In the genomic region with DNA sequence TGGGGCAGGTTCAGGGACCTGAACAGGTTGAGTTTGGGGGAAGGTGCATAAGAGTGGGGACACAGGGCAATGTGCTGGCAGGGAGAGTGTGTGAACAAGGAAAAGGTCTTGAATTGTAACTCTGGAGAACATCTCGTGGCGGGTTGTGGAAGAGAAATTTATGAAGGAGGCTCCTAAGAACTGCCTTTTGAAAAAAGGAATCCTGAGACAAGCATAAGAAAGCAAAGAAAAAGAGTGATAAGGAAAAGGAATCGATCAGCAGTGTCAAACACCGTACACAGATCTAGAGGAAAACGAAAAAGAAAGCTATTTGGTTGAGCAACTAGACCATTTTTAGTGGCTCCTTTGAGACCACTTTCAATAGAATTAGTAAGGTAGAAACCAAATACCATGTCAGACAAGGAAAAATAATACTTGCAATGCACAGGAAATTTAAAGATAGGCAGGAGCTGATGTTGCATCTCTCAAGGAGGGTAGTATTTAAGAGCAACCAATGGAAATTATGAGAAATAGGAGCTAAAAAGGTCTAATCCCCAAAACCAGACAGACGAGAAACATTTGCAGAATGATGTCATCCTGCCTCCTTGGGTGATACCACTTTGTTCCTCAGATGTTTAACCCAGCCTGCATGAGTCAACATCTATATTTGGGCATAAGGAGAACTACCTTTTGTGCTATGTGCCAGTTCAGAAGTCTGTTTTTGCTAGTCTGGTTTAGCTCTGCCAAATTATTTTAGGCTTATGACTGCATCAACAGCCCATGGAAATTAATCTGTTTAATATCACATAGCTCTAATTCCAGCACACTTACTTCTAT, we compare ENCODE assay signal across 9 cellular contexts.
A peak's percentile ranks its signal among the peaks of the same experiment; 100 is the strongest.
DNase-seq lines count a peak whose midpoint lies in the region; ATAC-seq and TF ChIP-seq lines count a peak whose summit lies in the region.
"Had no signal": no experiment of that assay in that cellular context is flagged by ENCODE, and none has a peak within 500 bp of the region (broad histone marks: within the 10 kb centered on the region; RNA-seq: fewer than 3 reads in every experiment).

No MANE protein-coding gene starts in this region.

- peaks cover 0 to 7% (median 3%) of the 10 kb centered on the region in 3 donors for H3K27me3 Mint-ChIP-seq in CD14-positive monocyte (ENCODE audit: low read depth in 3 of 3)

- TF ChIP-seq CTCF in CD14-positive monocyte (IDR thresholded peaks at IDR 0.05) = no peak
- no peak for TF ChIP-seq CTCF in body of pancreas (IDR thresholded peaks at IDR 0.05)
- TF ChIP-seq CTCF in BE2C (IDR thresholded peaks at IDR 0.05; ENCODE audit: low read depth, low read length) = no peak

- H3K9me3 ChIP-seq in body of pancreas (no peaks in the 10 kb centered on the region), BE2C (no peaks in the 10 kb centered on the region)

- H3K4me3 Mint-ChIP-seq in CD14-positive monocyte = peak overlapping the region in 1 of 2 donors; percentile 62
- H3K4me3 Mint-ChIP-seq: neural crest cell had no signal

- no peak for TF ChIP-seq POLR2A in body of pancreas (IDR thresholded peaks at IDR 0.05)

- peaks cover 0 to 2% (median 0%) of the 10 kb centered on the region in 7 donors for H3K9me3 Mint-ChIP-seq in CD14-positive monocyte
- H3K9me3 Mint-ChIP-seq: neural crest cell had no signal

- H3K36me3 Mint-ChIP-seq in CD14-positive monocyte = no peaks in the 10 kb centered on the region

- H3K27ac Mint-ChIP-seq in CD14-positive monocyte = peak overlapping the region; percentile 92 to 98 (median 96)

- peak; percentile 95 for ATAC-seq in GM18873 (IDR thresholded peaks at IDR 0.05; ENCODE audit: low FRiP score, unreplicated experiment)
- peak; percentile 96 for ATAC-seq in HG02981 (IDR thresholded peaks at IDR 0.05; ENCODE audit: unreplicated experiment)
- peak; percentile 97 for ATAC-seq in body of pancreas

- H3K27me3 ChIP-seq in body of pancreas (no peaks in the 10 kb centered on the region), BE2C (peaks cover 48% of the 10 kb centered on the region)

- DNase-seq in CD14-positive monocyte (ENCODE audit: low spot score) (peak; percentile 77), NCI-H774 (lab: John Stamatoyannopoulos, UW) (peak; percentile 58), body of pancreas (peak in 3 of 4 donors; percentile 11 to 75 (median 42)), medulla oblongata (ENCODE audit: extremely low spot score) (peak; percentile 77), OCI-M2 (lab: John Stamatoyannopoulos, UW; ENCODE audit: unreplicated experiment) (no peak), BE2C (no peak)

- peak overlapping the region in 2 of 4 donors; percentile 33 to 72 for H3K27ac ChIP-seq in body of pancreas

- H3K4me1 ChIP-seq in body of pancreas (peaks cover 13% of the 10 kb centered on the region), BE2C (no peaks in the 10 kb centered on the region)

- intact Hi-C loops in CD14-positive monocyte (cut with micrococcal nuclease) = loop anchor here (2.0 to 5.0 kb wide), 3 partner anchors 43 to 65 kb away; a partner anchor contains a TSS
- intact Hi-C loops in body of pancreas (cut with DNase I) = no loop called here

- H3K4me3 ChIP-seq in body of pancreas (no peak overlapping the region), BE2C (ENCODE audit: low read depth, low read length) (no peak overlapping the region)

- H3K36me3 ChIP-seq in body of pancreas (replicated peaks in 1 of 2; ENCODE audit: insufficient read depth in 1 of 2, low read depth in 2 of 2) (no peaks in the 10 kb centered on the region), BE2C (no peaks in the 10 kb centered on the region)

- WGBS in body of pancreas, 2 donors = 63 to 68% methylated on average over 6 of the region's 6 CpGs

- peaks cover 43% of the 10 kb centered on the region for H3K4me1 Mint-ChIP-seq in CD14-positive monocyte
- H3K4me1 Mint-ChIP-seq: neural crest cell had no signal

Comparison
In these comparisons a context has a peak if more than half of its experiments do, and no peak if none do; other contexts are left out.
1. DNase-seq: peak in CD14-positive monocyte (single experiment), NCI-H774 (single experiment), body of pancreas (3 of 4) and medulla oblongata (single experiment); none in OCI-M2 (single experiment) and BE2C (single experiment).
2. Peak in every context shown above with its lines, with median percentiles within 50 percentile points of each other: ATAC-seq.